In genomic region chr3:37855363-37855970, GRCh38 we compare ENCODE assay signal across 8 cellular contexts. TPM values are rescaled to one million over a fixed set of nuclear protein-coding genes. Genes with fewer than 3 reads are reported as not detected.
DNase-seq lines count a peak whose midpoint lies in the region; ATAC-seq and TF ChIP-seq lines count a peak whose summit lies in the region.

No MANE protein-coding gene starts in this region.

- no peak for ATAC-seq in central memory CD8-positive, alpha-beta T cell (replicated peaks; ENCODE audit: extremely low read depth, poor library complexity, severe bottlenecking)
- peak; percentile 76 for ATAC-seq in left lung
- no peak for ATAC-seq in HG03342 (IDR thresholded peaks at IDR 0.05; ENCODE audit: unreplicated experiment)

- no peaks in the 10 kb centered on the region for H4K20me1 ChIP-seq in GM23248 (ENCODE audit: insufficient read depth)

- H3K27me3 ChIP-seq in GM23248 (replicated peaks; ENCODE audit: insufficient read depth) (no peaks in the 10 kb centered on the region), left lung (no peaks in the 10 kb centered on the region)

- H3K4me1 ChIP-seq in GM23248 (ENCODE audit: insufficient read depth) (peaks cover 7% of the 10 kb centered on the region; the same call in 1 of the 2 replicates), left lung (peaks cover 6 to 10% of the 10 kb centered on the region in 2 donors)

- no peak overlapping the region for H2AFZ ChIP-seq in GM23248

- H3K79me2 ChIP-seq in GM23248 (ENCODE audit: insufficient read depth), result peaks cover 7% of the 10 kb centered on the region; the same call in 1 of the 2 replicates

- H3K4me2 ChIP-seq in GM23248 (ENCODE audit: unreplicated experiment), result no peak overlapping the region

- peaks cover 25% of the 10 kb centered on the region for H3K27me3 Mint-ChIP-seq in central memory CD8-positive, alpha-beta T cell

- no peaks in the 10 kb centered on the region for H3K36me3 Mint-ChIP-seq in central memory CD8-positive, alpha-beta T cell (ENCODE audit: insufficient read depth)

- H3K4me3 ChIP-seq in GM23248 (no peak overlapping the region), left lung (no peak overlapping the region)

- in situ Hi-C loops in GM23248 (cut with MboI), result loop anchor here (10.0 kb wide), 1 partner anchor 119 kb away; no protein-coding TSS in a partner anchor

- H3K4me3 Mint-ChIP-seq in central memory CD8-positive, alpha-beta T cell, result no peak overlapping the region

- peak; percentile 93 to 96 for TF ChIP-seq CTCF in left lung (IDR thresholded peaks at IDR 0.05)

- H3K36me3 ChIP-seq in GM23248 (ENCODE audit: low read depth) (no peaks in the 10 kb centered on the region), left lung (peaks cover 0 to under 1% of the 10 kb centered on the region in 2 donors)

- DNase-seq in C1 segment of cervical spinal cord (lab: John Stamatoyannopoulos, UW) (peak in 13 of 14 donors; percentile 22 to 84 (median 72)), GM23248 (peak; percentile 77), NCI-H2196 (lab: John Stamatoyannopoulos, UW; ENCODE audit: unreplicated experiment) (peak; percentile 54), left lung (peak; percentile 81 to 95)
- peak; percentile 85 for DNase-seq in activated CD4-positive, alpha-beta T cell treated with anti-CD3 and anti-CD28 coated beads for 48 hours
- DNase-seq in central memory CD8-positive, alpha-beta T cell (ENCODE audit: low spot score in 2 of 2), result peak; percentile 33 to 57
- peak; percentile 59 to 75 for DNase-seq in stimulated activated CD4-positive, alpha-beta T cell treated with anti-CD3 and anti-CD28 coated beads, Interleukin-4, amount 100 ng/mL, for 4 hours

- no peak overlapping the region for H3K27ac Mint-ChIP-seq in central memory CD8-positive, alpha-beta T cell (ENCODE audit: low read depth)

- H3K27ac ChIP-seq in GM23248 (no peak overlapping the region), left lung (no peak overlapping the region)

- H3K4me1 Mint-ChIP-seq in central memory CD8-positive, alpha-beta T cell, result no peaks in the 10 kb centered on the region

- H3K9me3 ChIP-seq in GM23248 (ENCODE audit: low read depth), result no peaks in the 10 kb centered on the region
- H3K9me3 ChIP-seq in left lung, result no peaks in the 10 kb centered on the region

- H3F3A ChIP-seq in GM23248 (ENCODE audit: insufficient read depth), result no peaks in the 10 kb centered on the region

- no peaks in the 10 kb centered on the region for H3K9me2 ChIP-seq in GM23248 (ENCODE audit: insufficient read depth)

- intact Hi-C loops in left lung (cut with DNase I), result loop anchor here (5.0 to 10.0 kb wide), 2 partner anchors 109 to 112 kb away; no protein-coding TSS in a partner anchor

- H3K9me3 Mint-ChIP-seq in central memory CD8-positive, alpha-beta T cell, result no peaks in the 10 kb centered on the region

- H3K9ac ChIP-seq in GM23248, result no peak overlapping the region

- WGBS in GM23248 (ENCODE audit: low coverage in 1 of 2, low lambda C conversion rate in 2 of 2, missing lambda C conversion rate in 2 of 2), 2 experiments, result 37 to 39% methylated on average over 5 of the region's 5 CpGs

RNA-seq across cellular contexts. Expression of gene CTDSPL, which starts 6.2 kb away (rescaled TPM):
- total RNA-seq in GM23248 (2014; rRNA removed; shearing (Covaris generic)), result 22.9 and 33.4 TPM in 2 replicates
- 6.0 and 7.1 TPM in 2 replicates for polyA plus RNA-seq in GM23248 (2016; fragmentation: Nextera tagmentation; extraction: Ambion mirVana)
- 10 to 100 TPM; 46.9 to 74.4 TPM for total RNA-seq in left lung
